In genomic region chr17:64147110-64148016, GRCh38 we compare ENCODE assay signal across 1 cellular context.
TF ChIP-seq lines count a peak whose summit lies in the region.

No MANE protein-coding gene starts in this region.

TF ChIP-seq in HepG2, 621 proteins besides CTCF, POLR2A, EP300 and RAD21 (continued from another document and continues in another):
- TF ChIP-seq ZNF407 (CRISPR knock-in tag; IDR thresholded peaks at IDR 0.05; ENCODE audit: not compliant biosample characterization) = no peak
- TF ChIP-seq ZBTB21 (CRISPR knock-in tag; IDR thresholded peaks at IDR 0.05) = 0 out of 2 replicates have a peak, but pooled peaks have one; percentile 30
- TF ChIP-seq SP2 (CRISPR knock-in tag; IDR thresholded peaks at IDR 0.05) = no peak
- no peak for TF ChIP-seq SRSF1 (optimal IDR thresholded peaks at IDR 0.05; ENCODE audit: low read depth, low read length)
- 0 out of 2 replicates have a peak, but pooled peaks have one; percentile 11 for TF ChIP-seq ELF4 (CRISPR knock-in tag; IDR thresholded peaks at IDR 0.05; ENCODE audit: borderline replicate concordance)
- no peak for TF ChIP-seq HNRNPH1 (optimal IDR thresholded peaks at IDR 0.05; ENCODE audit: low read depth, low read length)
- no peak for TF ChIP-seq FOXO4 (CRISPR knock-in tag; conservative IDR thresholded peaks at IDR 0.05)
- no peak for TF ChIP-seq ZNF543 (CRISPR knock-in tag; IDR thresholded peaks at IDR 0.05)
- 0 out of 2 replicates have a peak, but pooled peaks have one; percentile 32 for TF ChIP-seq FLYWCH1 (CRISPR knock-in tag; IDR thresholded peaks at IDR 0.05)
- TF ChIP-seq ZNF83 (CRISPR knock-in tag; IDR thresholded peaks at IDR 0.05; ENCODE audit: borderline replicate concordance) = no peak
- peak; percentile 92 for TF ChIP-seq MBD4 (IDR thresholded peaks at IDR 0.05; ENCODE audit: borderline replicate concordance, low read length)
- TF ChIP-seq ZMYM3 (CRISPR knock-in tag; IDR thresholded peaks at IDR 0.05) = no peak
- no peak; the same call in 1 of the 2 replicates for TF ChIP-seq SALL2 (CRISPR knock-in tag; IDR thresholded peaks at IDR 0.05)
- no peak for TF ChIP-seq CERS6 (CRISPR knock-in tag; IDR thresholded peaks at IDR 0.05)
- no peak for TF ChIP-seq ZNF720 (CRISPR knock-in tag; IDR thresholded peaks at IDR 0.05)
- no peak; the same call in 1 of the 2 replicates for TF ChIP-seq ZBTB3 (CRISPR knock-in tag; IDR thresholded peaks at IDR 0.05; ENCODE audit: borderline replicate concordance, low read depth)
- TF ChIP-seq RNF219 (CRISPR knock-in tag; IDR thresholded peaks at IDR 0.05) = no peak
- peak; percentile 12; the same call in 1 of the 2 replicates for TF ChIP-seq ZNF878 (CRISPR knock-in tag; IDR thresholded peaks at IDR 0.05)
- TF ChIP-seq ZNF607 (CRISPR knock-in tag; IDR thresholded peaks at IDR 0.05; ENCODE audit: borderline replicate concordance) = no peak
- TF ChIP-seq SAFB2 (CRISPR knock-in tag; IDR thresholded peaks at IDR 0.05; ENCODE audit: borderline replicate concordance, low read depth) = peak; percentile 87; the same call in 1 of the 2 replicates
- no peak for TF ChIP-seq ZNF776 (CRISPR knock-in tag; IDR thresholded peaks at IDR 0.05)
- TF ChIP-seq ZBTB49 (CRISPR knock-in tag; IDR thresholded peaks at IDR 0.05; ENCODE audit: borderline replicate concordance) = no peak
- peak; percentile 77 for TF ChIP-seq GATAD2A (CRISPR knock-in tag; IDR thresholded peaks at IDR 0.05)
- TF ChIP-seq ZNF703 (CRISPR knock-in tag; IDR thresholded peaks at IDR 0.05; ENCODE audit: borderline replicate concordance) = no peak
- no peak; the same call in 1 of the 2 replicates for TF ChIP-seq ZNF280D (CRISPR knock-in tag; IDR thresholded peaks at IDR 0.05)
- no peak for TF ChIP-seq HMGXB4 (CRISPR knock-in tag; IDR thresholded peaks at IDR 0.05; ENCODE audit: borderline replicate concordance in 1 of 2, low read depth in 1 of 2)
- 0 out of 2 replicates have a peak, but pooled peaks have one; percentile 10 for TF ChIP-seq ZNF12 (CRISPR knock-in tag; IDR thresholded peaks at IDR 0.05)
- TF ChIP-seq MIER3 (CRISPR knock-in tag; IDR thresholded peaks at IDR 0.05; ENCODE audit: borderline replicate concordance) = no peak
- no peak for TF ChIP-seq ZNF17 (CRISPR knock-in tag; IDR thresholded peaks at IDR 0.05)
- TF ChIP-seq PAXIP1 (CRISPR knock-in tag; conservative IDR thresholded peaks at IDR 0.05) = no peak
- TF ChIP-seq FOXK2 (IDR thresholded peaks at IDR 0.05) = no peak
- no peak for TF ChIP-seq ZNF75D (CRISPR knock-in tag; IDR thresholded peaks at IDR 0.05; ENCODE audit: borderline replicate concordance)
- TF ChIP-seq ZNF251 (CRISPR knock-in tag; IDR thresholded peaks at IDR 0.05) = no peak
